22 cellular contexts compared by ENCODE assay signal in the genomic region with DNA sequence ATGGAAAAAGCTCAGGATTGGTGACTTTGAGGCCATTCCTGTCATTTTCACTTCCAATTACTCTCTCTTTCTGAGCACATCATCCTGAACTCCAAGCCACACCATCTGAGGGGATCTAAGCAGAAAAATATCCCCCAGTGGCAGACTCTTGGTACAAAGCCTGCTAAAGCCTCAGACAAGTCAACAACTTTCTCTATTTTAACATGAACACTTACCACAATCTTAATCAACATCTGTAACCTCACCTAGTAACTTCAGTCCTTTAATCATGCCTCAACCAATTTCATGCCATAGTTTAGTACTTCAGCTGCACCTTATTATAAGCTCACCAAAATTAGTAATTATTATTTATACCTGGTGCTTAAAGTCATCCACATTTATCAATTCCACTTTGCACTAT.
DNase-seq lines count a peak whose midpoint lies in the region; ATAC-seq and TF ChIP-seq lines count a peak whose summit lies in the region.
"Had no signal": no experiment of that assay in that cellular context is flagged by ENCODE, and none has a peak within 500 bp of the region (broad histone marks: within the 10 kb centered on the region; RNA-seq: fewer than 3 reads in every experiment).

No MANE protein-coding gene starts in this region.

- no peak overlapping the region for H3K4me3 Mint-ChIP-seq in activated CD8-positive, alpha-beta memory T cell treated with anti-CD3 and anti-CD28 coated beads, Interleukin-2, amount 10 ng/mL, durations not matched to agents 7 days and 5 days
- H3K4me3 Mint-ChIP-seq in WTC11 = no peak overlapping the region
- H3K4me3 Mint-ChIP-seq in activated CD8-positive, alpha-beta T cell treated with anti-CD3 and anti-CD28 coated beads, Interleukin-2, amount 10 ng/mL, durations not matched to agents 7 days and 5 days = no peak overlapping the region
- H3K4me3 Mint-ChIP-seq: CD14-positive monocyte; CD4-positive, alpha-beta T cell; CD8-positive, alpha-beta memory T cell; HFFc6 had no signal

- H3K9me3 ChIP-seq in parathyroid adenoma (ENCODE audit: control insufficient read depth, low read length) = no peaks in the 10 kb centered on the region
- H3K9me3 ChIP-seq: A549, BE2C, HAP-1 had no signal

- no peak for TF ChIP-seq CTCF in WTC11 (IDR thresholded peaks at IDR 0.05)
- no peak for TF ChIP-seq CTCF in parathyroid adenoma (IDR thresholded peaks at IDR 0.05)

- no peaks in the 10 kb centered on the region for H3K36me3 ChIP-seq in parathyroid adenoma (ENCODE audit: control insufficient read depth, insufficient read depth, low read length)
- H3K36me3 ChIP-seq: BE2C; BLaER1 treated with 17β-estradiol and CSF1 and Interleukin-3, amounts not matched to agents 10 nM and 100 nM; HAP-1 had no signal

- H3K79me2 ChIP-seq in parathyroid adenoma = no peaks in the 10 kb centered on the region

- H3K36me3 Mint-ChIP-seq in activated CD8-positive, alpha-beta memory T cell treated with anti-CD3 and anti-CD28 coated beads, Interleukin-2, amount 10 ng/mL, durations not matched to agents 7 days and 5 days = peaks cover 2% of the 10 kb centered on the region
- no peaks in the 10 kb centered on the region for H3K36me3 Mint-ChIP-seq in WTC11
- peaks cover 4% of the 10 kb centered on the region for H3K36me3 Mint-ChIP-seq in activated CD8-positive, alpha-beta T cell treated with anti-CD3 and anti-CD28 coated beads, Interleukin-2, amount 10 ng/mL, durations not matched to agents 7 days and 5 days (ENCODE audit: low read depth)
- H3K36me3 Mint-ChIP-seq: CD14-positive monocyte had no signal

- H3K9me3 Mint-ChIP-seq in activated CD8-positive, alpha-beta memory T cell treated with anti-CD3 and anti-CD28 coated beads, Interleukin-2, amount 10 ng/mL, durations not matched to agents 7 days and 5 days (ENCODE audit: low read depth) = no peaks in the 10 kb centered on the region
- H3K9me3 Mint-ChIP-seq in WTC11 = no peaks in the 10 kb centered on the region
- H3K9me3 Mint-ChIP-seq in activated CD8-positive, alpha-beta T cell treated with anti-CD3 and anti-CD28 coated beads, Interleukin-2, amount 10 ng/mL, durations not matched to agents 7 days and 5 days (ENCODE audit: insufficient read depth) = no peaks in the 10 kb centered on the region
- H3K9me3 Mint-ChIP-seq: CD14-positive monocyte; CD4-positive, alpha-beta T cell; CD8-positive, alpha-beta memory T cell; HFFc6 had no signal

- peaks cover 24% of the 10 kb centered on the region for H3K4me1 Mint-ChIP-seq in activated CD8-positive, alpha-beta memory T cell treated with anti-CD3 and anti-CD28 coated beads, Interleukin-2, amount 10 ng/mL, durations not matched to agents 7 days and 5 days
- H3K4me1 Mint-ChIP-seq in WTC11 = peaks cover 6% of the 10 kb centered on the region
- H3K4me1 Mint-ChIP-seq in activated CD8-positive, alpha-beta T cell treated with anti-CD3 and anti-CD28 coated beads, Interleukin-2, amount 10 ng/mL, durations not matched to agents 7 days and 5 days (ENCODE audit: low read depth) = peaks cover 11% of the 10 kb centered on the region
- H3K4me1 Mint-ChIP-seq: CD8-positive, alpha-beta memory T cell had no signal

- H3K9ac ChIP-seq in parathyroid adenoma = no peak overlapping the region
- H3K9ac ChIP-seq: BLaER1 treated with 17β-estradiol and CSF1 and Interleukin-3, amounts not matched to agents 10 nM and 100 nM had no signal

- H3K27ac Mint-ChIP-seq in activated CD8-positive, alpha-beta memory T cell treated with anti-CD3 and anti-CD28 coated beads, Interleukin-2, amount 10 ng/mL, durations not matched to agents 7 days and 5 days = no peak overlapping the region
- H3K27ac Mint-ChIP-seq in WTC11 = 0 out of 2 replicates have a peak overlapping the region, but pooled peaks have one; percentile 24
- peak overlapping the region; percentile 32 for H3K27ac Mint-ChIP-seq in activated CD8-positive, alpha-beta T cell treated with anti-CD3 and anti-CD28 coated beads, Interleukin-2, amount 10 ng/mL, durations not matched to agents 7 days and 5 days
- H3K27ac Mint-ChIP-seq: CD14-positive monocyte; CD4-positive, alpha-beta T cell; HFFc6 had no signal

- no peaks in the 10 kb centered on the region for H3K27me3 Mint-ChIP-seq in activated CD8-positive, alpha-beta memory T cell treated with anti-CD3 and anti-CD28 coated beads, Interleukin-2, amount 10 ng/mL, durations not matched to agents 7 days and 5 days
- H3K27me3 Mint-ChIP-seq in WTC11 (ENCODE audit: low read depth) = no peaks in the 10 kb centered on the region
- no peaks in the 10 kb centered on the region for H3K27me3 Mint-ChIP-seq in activated CD8-positive, alpha-beta T cell treated with anti-CD3 and anti-CD28 coated beads, Interleukin-2, amount 10 ng/mL, durations not matched to agents 7 days and 5 days (ENCODE audit: low read depth)
- H3K27me3 Mint-ChIP-seq: CD4-positive, alpha-beta T cell; CD8-positive, alpha-beta memory T cell had no signal

- H3K27ac ChIP-seq in parathyroid adenoma = peak overlapping the region; percentile 2
- H3K27ac ChIP-seq: A549; BLaER1 treated with 17β-estradiol and CSF1 and Interleukin-3, amounts not matched to agents 10 nM and 100 nM had no signal

- H3K4me1 ChIP-seq in parathyroid adenoma = peaks cover 8% of the 10 kb centered on the region
- H3K4me1 ChIP-seq: A549 had no signal

- H2AFZ ChIP-seq in parathyroid adenoma = peak overlapping the region; percentile 36

- H3K4me2 ChIP-seq in parathyroid adenoma (ENCODE audit: low read length) = peak overlapping the region; percentile 29
- H3K4me2 ChIP-seq: A549; BLaER1 treated with 17β-estradiol and CSF1 and Interleukin-3, amounts not matched to agents 10 nM and 100 nM had no signal

- no peak for DNase-seq in activated CD8-positive, alpha-beta memory T cell treated with anti-CD3 and anti-CD28 coated beads, Interleukin-2, amount 10 ng/mL, durations not matched to agents 7 days and 5 days
- no peak for DNase-seq in activated CD8-positive, alpha-beta memory T cell treated with anti-CD3 and anti-CD28 coated beads for 24 hours
- DNase-seq in WTC11 (ENCODE audit: low spot score) = no peak
- no peak for DNase-seq in activated CD8-positive, alpha-beta T cell treated with anti-CD3 and anti-CD28 coated beads, Interleukin-2, amount 10 ng/mL, durations not matched to agents 7 days and 5 days
- DNase-seq in NOMO-1 (lab: John Stamatoyannopoulos, UW; ENCODE audit: unreplicated experiment in 2 of 2) = no peak
- DNase-seq: 8988T; ACHN; AML-193; BE2C; CD4-positive, alpha-beta T cell; CD8-positive, alpha-beta memory T cell; DMS 273 treated with DMSO at 0.1 percent for 48 hours; DMS79; GF-D8; GOT3; HFFc6 had no signal

- peak; percentile 47 for ATAC-seq in activated CD8-positive, alpha-beta memory T cell treated with anti-CD3 and anti-CD28 coated beads, Interleukin-2, amount 10 ng/mL, durations not matched to agents 7 days and 5 days
- ATAC-seq in WTC11 (no peak), HG02981 (IDR thresholded peaks at IDR 0.05; ENCODE audit: unreplicated experiment) (no peak)
- no peak for ATAC-seq in activated CD8-positive, alpha-beta T cell treated with anti-CD3 and anti-CD28 coated beads, Interleukin-2, amount 10 ng/mL, durations not matched to agents 7 days and 5 days
- ATAC-seq: A549 had no signal

- POLR2A ChIA-PET in WTC11 (lab: Charles Lee) = no interaction called here
- POLR2A ChIA-PET in activated CD8-positive, alpha-beta T cell treated with anti-CD3 and anti-CD28 coated beads, Interleukin-2, amount 10 ng/mL, durations not matched to agents 7 days and 5 days (lab: Charles Lee) = no interaction called here

- CTCF ChIA-PET in activated CD8-positive, alpha-beta memory T cell treated with anti-CD3 and anti-CD28 coated beads, Interleukin-2, amount 10 ng/mL, durations not matched to agents 7 days and 5 days (lab: Charles Lee) = interaction anchor here (2.3 to 2.6 kb wide), 2 partner anchors 10 to 13 kb away, joined by 6 to 12 read pairs; no protein-coding TSS in a partner anchor
- CTCF ChIA-PET in WTC11 (lab: Charles Lee) = interaction anchor here (0.6 to 1.7 kb wide), 3 partner anchors 28 to 121 kb away, joined by 3 read pairs; no protein-coding TSS in a partner anchor
- CTCF ChIA-PET in activated CD8-positive, alpha-beta T cell treated with anti-CD3 and anti-CD28 coated beads, Interleukin-2, amount 10 ng/mL, durations not matched to agents 7 days and 5 days (lab: Charles Lee) = interaction anchor here (1.3 to 2.2 kb wide), 2 partner anchors 14 to 182 kb away, joined by 4 to 9 read pairs; no protein-coding TSS in a partner anchor

- H3K4me3 ChIP-seq in parathyroid adenoma (ENCODE audit: low read depth, low read length) = peak overlapping the region; percentile 9
- H3K4me3 ChIP-seq: A549; BLaER1 treated with 17β-estradiol and CSF1 and Interleukin-3, amounts not matched to agents 10 nM and 100 nM; HAP-1 had no signal

- no peaks in the 10 kb centered on the region for H3K27me3 ChIP-seq in parathyroid adenoma (ENCODE audit: control insufficient read depth, insufficient read depth, low read length)
- H3K27me3 ChIP-seq: BE2C; BLaER1 treated with 17β-estradiol and CSF1 and Interleukin-3, amounts not matched to agents 10 nM and 100 nM had no signal

TF ChIP-seq in WTC11, 78 proteins besides CTCF, POLR2A, EP300 and RAD21 (continues in another document):
- TF ChIP-seq GRHL2 (CRISPR knock-in tag; IDR thresholded peaks at IDR 0.05; ENCODE audit: insufficient replicate concordance, severe bottlenecking) (no peak), ZNF423 (CRISPR knock-in tag; IDR thresholded peaks at IDR 0.05) (no peak), HMGA2 (CRISPR knock-in tag; IDR thresholded peaks at IDR 0.05) (no peak)
- TF ChIP-seq, protein P1, sequence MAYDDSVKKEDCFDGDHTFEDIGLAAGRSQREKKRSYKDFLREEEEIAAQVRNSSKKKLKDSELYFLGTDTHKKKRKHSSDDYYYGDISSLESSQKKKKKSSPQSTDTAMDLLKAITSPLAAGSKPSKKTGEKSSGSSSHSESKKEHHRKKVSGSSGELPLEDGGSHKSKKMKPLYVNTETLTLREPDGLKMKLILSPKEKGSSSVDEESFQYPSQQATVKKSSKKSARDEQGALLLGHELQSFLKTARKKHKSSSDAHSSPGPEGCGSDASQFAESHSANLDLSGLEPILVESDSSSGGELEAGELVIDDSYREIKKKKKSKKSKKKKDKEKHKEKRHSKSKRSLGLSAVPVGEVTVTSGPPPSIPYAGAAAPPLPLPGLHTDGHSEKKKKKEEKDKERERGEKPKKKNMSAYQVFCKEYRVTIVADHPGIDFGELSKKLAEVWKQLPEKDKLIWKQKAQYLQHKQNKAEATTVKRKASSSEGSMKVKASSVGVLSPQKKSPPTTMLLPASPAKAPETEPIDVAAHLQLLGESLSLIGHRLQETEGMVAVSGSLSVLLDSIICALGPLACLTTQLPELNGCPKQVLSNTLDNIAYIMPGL (CRISPR knock-in tag; IDR thresholded peaks at IDR 0.05) = no peak
- TF ChIP-seq, protein P2, sequence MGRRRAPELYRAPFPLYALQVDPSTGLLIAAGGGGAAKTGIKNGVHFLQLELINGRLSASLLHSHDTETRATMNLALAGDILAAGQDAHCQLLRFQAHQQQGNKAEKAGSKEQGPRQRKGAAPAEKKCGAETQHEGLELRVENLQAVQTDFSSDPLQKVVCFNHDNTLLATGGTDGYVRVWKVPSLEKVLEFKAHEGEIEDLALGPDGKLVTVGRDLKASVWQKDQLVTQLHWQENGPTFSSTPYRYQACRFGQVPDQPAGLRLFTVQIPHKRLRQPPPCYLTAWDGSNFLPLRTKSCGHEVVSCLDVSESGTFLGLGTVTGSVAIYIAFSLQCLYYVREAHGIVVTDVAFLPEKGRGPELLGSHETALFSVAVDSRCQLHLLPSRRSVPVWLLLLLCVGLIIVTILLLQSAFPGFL (CRISPR knock-in tag; IDR thresholded peaks at IDR 0.05; ENCODE audit: borderline replicate concordance) = no peak
